ENCODE assay signal across 28 cellular contexts in the genomic region with DNA sequence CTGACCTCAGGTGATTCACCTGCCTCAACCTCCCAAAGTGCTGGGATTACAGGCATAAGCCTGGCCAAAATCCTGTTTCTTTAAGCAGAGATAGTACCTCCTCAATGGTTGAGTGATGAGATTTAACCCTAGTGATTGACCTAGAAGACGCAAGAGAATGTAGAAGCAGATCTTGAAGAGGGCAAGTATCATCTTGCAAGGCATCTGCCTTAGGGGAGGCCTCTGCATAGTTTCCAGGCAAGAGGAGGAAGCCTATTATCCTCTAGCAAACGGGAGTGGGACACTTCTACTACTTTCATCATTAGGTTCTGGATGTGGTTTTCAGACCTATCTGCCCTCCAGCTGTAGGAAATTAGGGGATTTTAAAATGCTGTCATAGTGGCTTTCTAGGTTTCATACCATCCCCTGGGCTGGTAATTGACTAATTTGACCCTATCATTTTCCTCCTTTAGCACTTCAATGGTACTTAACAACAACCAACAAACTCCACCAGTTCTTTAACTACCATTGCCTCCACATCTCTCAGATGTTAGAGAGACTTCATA.
"Had no signal": no experiment of that assay in that cellular context is flagged by ENCODE, and none has a peak within 500 bp of the region (broad histone marks: within the 10 kb centered on the region; RNA-seq: fewer than 3 reads in every experiment).

No MANE protein-coding gene starts in this region.

- DNase-seq: kidney; left colon; left lung; lower lobe of right lung; mesendoderm; naive B cell; natural killer cell; nephron progenitor cell; occipital lobe; psoas muscle; right lobe of liver; stimulated activated CD4-positive, alpha-beta T cell treated with anti-CD3 and anti-CD28 coated beads, Interleukin-1b, Interleukin-23, amount 100 ng/mL, for 48 hours; stimulated activated CD4-positive, alpha-beta T cell treated with anti-CD3 and anti-CD28 coated beads, Interleukin-2, amount 100 ng/mL, for 48 hours; stimulated activated CD4-positive, alpha-beta T cell treated with anti-CD3 and anti-CD28 coated beads, Interleukin-4, amount 100 ng/mL, for 4 hours; stimulated activated CD8-positive, alpha-beta memory T cell treated with anti-CD3 and anti-CD28 coated beads, Interleukin-4, amount 100 ng/mL, for 48 hours; stimulated activated naive B cell treated with anti-CD40 and anti-IgM and Interleukin-4, amounts not matched to agents 10 μg/mL and 1 μg/mL and 100 μg/mL, for 72 hours; substantia nigra had no signal

- H3K4me1 ChIP-seq: left lung, lower lobe of right lung, neural progenitor cell, parathyroid adenoma, psoas muscle, right atrium auricular region, right lobe of liver, tibial nerve, vagina had no signal

- H2AFZ ChIP-seq: hepatocyte, neural progenitor cell, parathyroid adenoma had no signal

- H3K4me3 ChIP-seq: hepatocyte, left lung, lower lobe of right lung, neural progenitor cell, psoas muscle, right atrium auricular region, right lobe of liver, smooth muscle cell, tibial nerve, vagina had no signal

- H3K4me3 Mint-ChIP-seq: mesothelial cell of epicardium; naive B cell; natural killer cell; nephron progenitor cell; neural progenitor cell; stimulated activated naive B cell treated with anti-CD40 and anti-IgM and Interleukin-4, amounts not matched to agents 10 μg/mL and 1 μg/mL and 100 μg/mL, for 72 hours; stimulated activated naive CD8-positive, alpha-beta T cell treated with anti-CD3 and anti-CD28 coated beads, Interleukin-15, Interleukin-2, amounts not matched to agents 100 ng/mL and 50 ng/mL, for 24 hours; type B pancreatic cell had no signal

- H3K27me3 Mint-ChIP-seq: type B pancreatic cell had no signal

- H3K27me3 ChIP-seq: hepatocyte, left lung, right atrium auricular region, right lobe of liver, tibial nerve, vagina had no signal

- H3K79me2 ChIP-seq: hepatocyte, parathyroid adenoma had no signal

- H3K9ac ChIP-seq: neural progenitor cell, parathyroid adenoma had no signal

- H3K36me3 Mint-ChIP-seq: mesothelial cell of epicardium; naive B cell; natural killer cell; neural progenitor cell; stimulated activated naive B cell treated with anti-CD40 and anti-IgM and Interleukin-4, amounts not matched to agents 10 μg/mL and 1 μg/mL and 100 μg/mL, for 72 hours; type B pancreatic cell had no signal

- H3K27ac ChIP-seq: hepatocyte, left lung, lower lobe of right lung, neural progenitor cell, neutrophil, parathyroid adenoma, psoas muscle, right atrium auricular region, right lobe of liver, tibial nerve, vagina had no signal

- FAIRE-seq: kidney had no signal

- H3K4me2 ChIP-seq: hepatocyte, neural progenitor cell, smooth muscle cell had no signal

- H3K27ac Mint-ChIP-seq: mesothelial cell of epicardium; naive B cell; natural killer cell; neural progenitor cell; stimulated activated naive B cell treated with anti-CD40 and anti-IgM and Interleukin-4, amounts not matched to agents 10 μg/mL and 1 μg/mL and 100 μg/mL, for 72 hours; stimulated activated naive CD8-positive, alpha-beta T cell treated with anti-CD3 and anti-CD28 coated beads, Interleukin-15, Interleukin-2, amounts not matched to agents 100 ng/mL and 50 ng/mL, for 24 hours; type B pancreatic cell had no signal

- H3K4me1 Mint-ChIP-seq: mesothelial cell of epicardium, nephron progenitor cell had no signal

- ATAC-seq: left colon; left lung; lower lobe of right lung; natural killer cell; psoas muscle; right lobe of liver; stimulated activated naive B cell treated with anti-CD40 and anti-IgM and Interleukin-4, amounts not matched to agents 10 μg/mL and 1 μg/mL and 100 μg/mL, for 72 hours had no signal

- H3K36me3 ChIP-seq: left lung, lower lobe of right lung, neural progenitor cell, neutrophil, right atrium auricular region, right lobe of liver, tibial nerve, vagina had no signal

- H3K9me3 Mint-ChIP-seq: natural killer cell; neural progenitor cell; stimulated activated naive B cell treated with anti-CD40 and anti-IgM and Interleukin-4, amounts not matched to agents 10 μg/mL and 1 μg/mL and 100 μg/mL, for 72 hours; stimulated activated naive CD8-positive, alpha-beta T cell treated with anti-CD3 and anti-CD28 coated beads, Interleukin-15, Interleukin-2, amounts not matched to agents 100 ng/mL and 50 ng/mL, for 24 hours; type B pancreatic cell had no signal

- H3K9me3 ChIP-seq: left lung, lower lobe of right lung, neutrophil, psoas muscle, right atrium auricular region, right lobe of liver, tibial nerve, vagina had no signal
